Comparison of ENCODE assay signal across 24 cellular contexts in genomic region chr21:39968010-39968409, GRCh38.
"Had no signal": no experiment of that assay in that cellular context is flagged by ENCODE, and none has a peak within 500 bp of the region (broad histone marks: within the 10 kb centered on the region; RNA-seq: fewer than 3 reads in every experiment).

No MANE protein-coding gene starts in this region.

- H3K27ac Mint-ChIP-seq: activated B cell treated with CpG ODN at 0.5 μM for 24 hours; activated CD4-positive, alpha-beta T cell treated with anti-CD3 and anti-CD28 coated beads for 36 hours; activated CD8-positive, alpha-beta T cell treated with anti-CD3 and anti-CD28 coated beads for 36 hours; activated naive CD4-positive, alpha-beta T cell treated with anti-CD3 and anti-CD28 coated beads, Interleukin-2, amount 10 ng/mL, durations not matched to agents 7 days and 5 days; activated naive CD8-positive, alpha-beta T cell treated with anti-CD3 and anti-CD28 coated beads for 36 hours; activated T-cell treated with anti-CD3 and anti-CD28 coated beads, Interleukin-2, amount 50 U/mL, for 72 hours; activated T-helper 2 cell treated with anti-CD3 and anti-CD28 coated beads, Interferon-gamma antibody, Interleukin-2, Interleukin-4, amounts not matched to agents 10 μg/mL and 5 μg/mL and 100 μg/mL, durations not matched to agents 14 hours and 24 hours and 36 hours; T-helper 2 cell treated with Interferon-gamma antibody and Interleukin-4, amounts not matched to agents 5 μg/mL and 100 μg/mL, for 36 hours had no signal

- H3K4me1 ChIP-seq: Peyer's patch, SJSA1 had no signal

- ATAC-seq: activated CD4-positive, alpha-beta T cell treated with anti-CD3 and anti-CD28 coated beads for 36 hours; activated CD8-positive, alpha-beta T cell treated with anti-CD3 and anti-CD28 coated beads for 36 hours; activated T-cell treated with anti-CD3 and anti-CD28 coated beads, Interleukin-2, amount 50 U/mL, for 72 hours; SK-N-SH treated with all-trans-retinoic acid at 6 μM for 48 hours had no signal

- H3K36me3 ChIP-seq: Peyer's patch, SJSA1 had no signal

- H3K27ac ChIP-seq: Peyer's patch, SJSA1 had no signal

- H3K36me3 Mint-ChIP-seq: activated naive CD4-positive, alpha-beta T cell treated with anti-CD3 and anti-CD28 coated beads, Interleukin-2, amount 10 ng/mL, durations not matched to agents 7 days and 5 days; activated naive CD8-positive, alpha-beta T cell treated with anti-CD3 and anti-CD28 coated beads for 36 hours had no signal

- H3K27me3 ChIP-seq: Peyer's patch, SJSA1 had no signal

- H3K4me3 ChIP-seq: Peyer's patch, SJSA1 had no signal

- DNase-seq: activated B cell treated with CpG ODN at 0.5 μM for 24 hours; activated CD4-positive, alpha-beta T cell treated with anti-CD3 and anti-CD28 coated beads for 36 hours; activated CD8-positive, alpha-beta memory T cell treated with anti-CD3 and anti-CD28 coated beads, Interleukin-2, amount 50 U/mL, for 4 hours; activated CD8-positive, alpha-beta T cell treated with anti-CD3 and anti-CD28 coated beads for 36 hours; activated gamma-delta T cell treated with Interleukin-2 at 50 U/mL for 16 hours; activated naive CD4-positive, alpha-beta T cell treated with anti-CD3 and anti-CD28 coated beads, Interleukin-2, amount 10 ng/mL, durations not matched to agents 7 days and 5 days; activated naive CD8-positive, alpha-beta T cell treated with anti-CD3 and anti-CD28 coated beads for 36 hours; activated T-cell treated with anti-CD3 and anti-CD28 coated beads, Interleukin-2, amount 50 U/mL, for 72 hours; cerebellar nuclear complex; Karpas-422; NCI-H1048; NCI-H146; NCI-H1930; NCI-H2171 treated with DMSO at 0.1 percent for 48 hours; NCI-H226; NCI-H526; NCI-H774; Peyer's patch; SHP77; SW 1271 had no signal

- H3K4me1 Mint-ChIP-seq: activated B cell treated with CpG ODN at 0.5 μM for 24 hours; activated CD4-positive, alpha-beta T cell treated with anti-CD3 and anti-CD28 coated beads for 36 hours; activated naive CD4-positive, alpha-beta T cell treated with anti-CD3 and anti-CD28 coated beads, Interleukin-2, amount 10 ng/mL, durations not matched to agents 7 days and 5 days; activated naive CD8-positive, alpha-beta T cell treated with anti-CD3 and anti-CD28 coated beads for 36 hours had no signal

- H3K9me3 ChIP-seq: Peyer's patch, SJSA1 had no signal

- H3K4me3 Mint-ChIP-seq: activated B cell treated with CpG ODN at 0.5 μM for 24 hours; activated CD4-positive, alpha-beta T cell treated with anti-CD3 and anti-CD28 coated beads for 36 hours; activated CD8-positive, alpha-beta T cell treated with anti-CD3 and anti-CD28 coated beads for 36 hours; activated naive CD4-positive, alpha-beta T cell treated with anti-CD3 and anti-CD28 coated beads, Interleukin-2, amount 10 ng/mL, durations not matched to agents 7 days and 5 days; activated naive CD8-positive, alpha-beta T cell treated with anti-CD3 and anti-CD28 coated beads for 36 hours; activated T-cell treated with anti-CD3 and anti-CD28 coated beads, Interleukin-2, amount 50 U/mL, for 72 hours; T-helper 2 cell treated with Interferon-gamma antibody and Interleukin-4, amounts not matched to agents 5 μg/mL and 100 μg/mL, for 36 hours had no signal

- H3K27me3 Mint-ChIP-seq: activated B cell treated with CpG ODN at 0.5 μM for 24 hours; activated CD4-positive, alpha-beta T cell treated with anti-CD3 and anti-CD28 coated beads for 36 hours; activated CD8-positive, alpha-beta T cell treated with anti-CD3 and anti-CD28 coated beads for 36 hours; activated naive CD4-positive, alpha-beta T cell treated with anti-CD3 and anti-CD28 coated beads, Interleukin-2, amount 10 ng/mL, durations not matched to agents 7 days and 5 days; activated naive CD8-positive, alpha-beta T cell treated with anti-CD3 and anti-CD28 coated beads for 36 hours had no signal
